ENCODE assay signal across 30 cellular contexts in genomic region chr11:66884443-66884842, GRCh38.
"Had no signal": no experiment of that assay in that cellular context is flagged by ENCODE, and none has a peak within 500 bp of the region (broad histone marks: within the 10 kb centered on the region; RNA-seq: fewer than 3 reads in every experiment).

No MANE protein-coding gene starts in this region.

- H3K9ac ChIP-seq: neural progenitor cell, parathyroid adenoma had no signal

- H3K36me3 Mint-ChIP-seq: immature natural killer cell; memory B cell; mesothelial cell of epicardium; naive B cell; natural killer cell treated with Interleukin-12 subunit alpha and Interleukin-12 subunit beta and Interleukin-15 and Interleukin-18, amount 100 ng/mL, for 72 hours; neural progenitor cell; stimulated activated effector memory CD8-positive, alpha-beta T cell treated with anti-CD3 and anti-CD28 coated beads, Interleukin-12 subunit alpha, Interleukin-12 subunit beta, amount 100 ng/mL, for 72 hours had no signal

- DNase-seq: dermis blood vessel endothelial cell; effector memory CD4-positive, alpha-beta T cell; erythroblast; hypothalamus; immature natural killer cell; islet precursor cell; kidney glomerular epithelial cell; left colon; left ventricle myocardium inferior; naive B cell; stimulated activated CD4-positive, alpha-beta T cell treated with anti-CD3 and anti-CD28 coated beads, Interleukin-2, amount 100 ng/mL, for 24 hours; stimulated activated CD4-positive, alpha-beta T cell treated with anti-CD3 and anti-CD28 coated beads, Interleukin-4, amount 100 ng/mL, for 24 hours; stimulated activated naive CD4-positive, alpha-beta T cell treated with Interleukin-2 at 50 U/mL for 16 hours; stomach; substantia nigra; upper lobe of left lung had no signal

- H3K9me3 ChIP-seq: left ventricle myocardium inferior, mucosa of descending colon, right atrium auricular region, stomach, thoracic aorta, tibial nerve, upper lobe of left lung had no signal

- H3K27me3 ChIP-seq: neural progenitor cell, right atrium auricular region, stomach, tibial nerve, upper lobe of left lung had no signal

- H3K9me3 Mint-ChIP-seq: immature natural killer cell; memory B cell; mesothelial cell of epicardium; naive B cell; natural killer cell treated with Interleukin-12 subunit alpha and Interleukin-12 subunit beta and Interleukin-15 and Interleukin-18, amount 100 ng/mL, for 72 hours; neural progenitor cell; stimulated activated effector memory CD8-positive, alpha-beta T cell treated with anti-CD3 and anti-CD28 coated beads, Interleukin-12 subunit alpha, Interleukin-12 subunit beta, amount 100 ng/mL, for 72 hours had no signal

- ATAC-seq: left colon; mucosa of descending colon; natural killer cell treated with Interleukin-12 subunit alpha and Interleukin-12 subunit beta and Interleukin-15 and Interleukin-18, amount 100 ng/mL, for 72 hours; sciatic nerve; stimulated activated effector memory CD8-positive, alpha-beta T cell treated with anti-CD3 and anti-CD28 coated beads, Interleukin-12 subunit alpha, Interleukin-12 subunit beta, amount 100 ng/mL, for 72 hours had no signal

- H3K36me3 ChIP-seq: left ventricle myocardium inferior, neural progenitor cell, right atrium auricular region, stomach, thoracic aorta, tibial nerve, upper lobe of left lung had no signal

- H3K27ac Mint-ChIP-seq: immature natural killer cell; memory B cell; mesothelial cell of epicardium; naive B cell; natural killer cell treated with Interleukin-12 subunit alpha and Interleukin-12 subunit beta and Interleukin-15 and Interleukin-18, amount 100 ng/mL, for 72 hours; neural progenitor cell; progenitor cell of endocrine pancreas; stimulated activated effector memory CD8-positive, alpha-beta T cell treated with anti-CD3 and anti-CD28 coated beads, Interleukin-12 subunit alpha, Interleukin-12 subunit beta, amount 100 ng/mL, for 72 hours had no signal

- H3K27ac ChIP-seq: coronary artery, left ventricle myocardium inferior, neural progenitor cell, parathyroid adenoma, right atrium auricular region, stomach, thoracic aorta, upper lobe of left lung had no signal

- H3K27me3 Mint-ChIP-seq: natural killer cell treated with Interleukin-12 subunit alpha and Interleukin-12 subunit beta and Interleukin-15 and Interleukin-18, amount 100 ng/mL, for 72 hours had no signal

- H3K4me3 ChIP-seq: coronary artery, left ventricle myocardium inferior, lung, mucosa of descending colon, neural progenitor cell, right atrium auricular region, stomach, thoracic aorta, tibial nerve, upper lobe of left lung had no signal

- H3K4me3 Mint-ChIP-seq: immature natural killer cell; memory B cell; mesothelial cell of epicardium; naive B cell; natural killer cell treated with Interleukin-12 subunit alpha and Interleukin-12 subunit beta and Interleukin-15 and Interleukin-18, amount 100 ng/mL, for 72 hours; neural progenitor cell; stimulated activated effector memory CD8-positive, alpha-beta T cell treated with anti-CD3 and anti-CD28 coated beads, Interleukin-12 subunit alpha, Interleukin-12 subunit beta, amount 100 ng/mL, for 72 hours had no signal
